ENCODE assay signal across 1 cellular context in the genomic region with DNA sequence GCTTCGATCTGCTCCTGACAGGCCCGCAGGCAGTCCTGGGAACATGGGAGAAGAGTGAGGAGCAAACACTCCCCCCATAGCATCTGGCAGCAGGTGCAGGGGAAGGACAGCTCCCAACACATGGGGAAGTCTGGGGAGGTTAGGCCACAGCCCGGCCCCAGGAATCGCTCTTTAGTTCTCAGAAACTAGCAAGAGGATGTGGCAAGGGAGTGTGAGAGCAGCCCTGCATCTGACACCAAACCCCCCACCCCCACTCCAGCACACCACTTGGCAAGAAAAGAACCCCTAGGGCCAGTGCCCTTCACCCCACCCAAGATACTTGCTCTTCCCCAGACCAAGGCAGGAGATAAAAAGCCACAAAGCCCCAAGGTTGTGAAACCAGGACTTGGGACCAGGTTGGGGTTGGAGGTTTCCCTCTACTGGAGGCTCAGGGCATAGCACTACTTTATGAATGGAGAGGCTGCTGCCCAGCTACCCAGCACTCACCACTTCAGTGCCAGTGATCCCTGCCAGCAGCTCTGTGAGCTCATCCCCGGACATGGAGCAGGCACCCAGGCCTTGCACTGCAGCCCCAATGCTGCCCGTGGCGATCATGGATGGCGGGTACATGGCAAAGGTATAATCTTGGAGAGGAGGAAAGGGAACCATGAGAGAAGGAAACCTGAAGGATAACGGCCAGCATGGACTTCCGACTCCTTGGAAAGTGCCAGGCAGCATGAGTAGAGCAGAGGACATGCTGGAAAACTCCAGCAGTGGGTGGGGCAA.
TF ChIP-seq lines count a peak whose summit lies in the region.

No MANE protein-coding gene starts in this region.

TF ChIP-seq in IMR-90, 13 proteins besides CTCF, POLR2A, EP300 and RAD21:
- TF ChIP-seq BHLHE40 (IDR thresholded peaks at IDR 0.05; ENCODE audit: low read depth, low read length) (peak; percentile 61; the same call in 1 of the 2 replicates), SMC3 (IDR thresholded peaks at IDR 0.05; ENCODE audit: low read depth, low read length) (peak; percentile 83), CEBPB (IDR thresholded peaks at IDR 0.05; ENCODE audit: low read depth, low read length) (peak; percentile 94), FOS (IDR thresholded peaks at IDR 0.05; ENCODE audit: low read depth, low read length) (no peak)
